In the genomic region with DNA sequence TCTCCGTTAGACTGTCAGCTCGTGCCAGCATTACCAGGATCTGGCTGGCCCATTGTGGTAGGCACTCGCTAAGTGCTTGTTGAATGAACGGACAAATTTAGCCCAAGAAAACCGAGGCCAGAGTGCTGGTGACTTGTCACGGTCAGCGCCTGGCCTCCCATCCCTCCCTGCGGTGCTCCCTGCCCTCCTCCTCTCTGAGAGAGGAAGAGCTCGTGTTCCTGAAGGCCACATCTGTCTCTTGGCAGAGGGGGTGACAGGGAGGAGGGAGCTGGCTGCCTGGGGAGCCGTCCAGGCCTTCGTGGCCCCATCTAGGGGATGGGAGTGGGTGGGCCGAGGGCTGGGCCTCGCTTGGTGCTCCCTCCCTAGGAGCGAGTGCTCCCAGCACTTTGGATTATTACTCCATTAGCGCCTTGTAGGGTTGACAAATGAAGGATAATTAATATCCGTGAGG, we compare ENCODE assay signal across 1 cellular context.
TF ChIP-seq lines count a peak whose summit lies in the region.

No MANE protein-coding gene starts in this region.

TF ChIP-seq in H1, 55 proteins besides CTCF, POLR2A, EP300 and RAD21:
- TF ChIP-seq ASH2L (IDR thresholded peaks at IDR 0.05; ENCODE audit: low read length) (no peak), TAF7 (optimal IDR thresholded peaks at IDR 0.05; ENCODE audit: borderline replicate concordance, low read depth, low read length) (no peak), FOSL1 (IDR thresholded peaks at IDR 0.05; ENCODE audit: insufficient read depth, low read depth, low read length) (no peak), RBBP5 (IDR thresholded peaks at IDR 0.05; ENCODE audit: borderline replicate concordance, low read depth, low read length) (no peak), GTF2F1 (IDR thresholded peaks at IDR 0.05; ENCODE audit: borderline replicate concordance, low read depth, low read length) (no peak), SRF (IDR thresholded peaks at IDR 0.05; ENCODE audit: low read depth, low read length) (no peak), TEAD4 (IDR thresholded peaks at IDR 0.05; ENCODE audit: low read depth, low read length) (no peak), GABPA (IDR thresholded peaks at IDR 0.05; ENCODE audit: borderline replicate concordance, insufficient read depth, low read length) (no peak), SP4 (IDR thresholded peaks at IDR 0.05; ENCODE audit: low read length) (no peak), KDM1A (IDR thresholded peaks at IDR 0.05; ENCODE audit: borderline replicate concordance, low read length) (no peak), CHD1 (IDR thresholded peaks at IDR 0.05; ENCODE audit: low read depth, low read length) (no peak), HDAC2 (IDR thresholded peaks at IDR 0.05; ENCODE audit: borderline replicate concordance in 1 of 2, low read depth in 2 of 2, low read length in 2 of 2) (no peak), SP1 (IDR thresholded peaks at IDR 0.05; ENCODE audit: low read depth, low read length) (no peak), CBX5 (IDR thresholded peaks at IDR 0.05; ENCODE audit: low read depth, low read length) (no peak), CREB1 (IDR thresholded peaks at IDR 0.05) (no peak), SIN3A (conservative IDR thresholded peaks at IDR 0.05 in 1 of 2, IDR thresholded peaks at IDR 0.05 in 1 of 2; ENCODE audit: low read depth in 1 of 2, low read length in 2 of 2) (no peak)
- TF ChIP-seq, protein P1, sequence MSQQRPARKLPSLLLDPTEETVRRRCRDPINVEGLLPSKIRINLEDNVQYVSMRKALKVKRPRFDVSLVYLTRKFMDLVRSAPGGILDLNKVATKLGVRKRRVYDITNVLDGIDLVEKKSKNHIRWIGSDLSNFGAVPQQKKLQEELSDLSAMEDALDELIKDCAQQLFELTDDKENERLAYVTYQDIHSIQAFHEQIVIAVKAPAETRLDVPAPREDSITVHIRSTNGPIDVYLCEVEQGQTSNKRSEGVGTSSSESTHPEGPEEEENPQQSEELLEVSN (IDR thresholded peaks at IDR 0.05), result no peak
- TF ChIP-seq, protein P2, sequence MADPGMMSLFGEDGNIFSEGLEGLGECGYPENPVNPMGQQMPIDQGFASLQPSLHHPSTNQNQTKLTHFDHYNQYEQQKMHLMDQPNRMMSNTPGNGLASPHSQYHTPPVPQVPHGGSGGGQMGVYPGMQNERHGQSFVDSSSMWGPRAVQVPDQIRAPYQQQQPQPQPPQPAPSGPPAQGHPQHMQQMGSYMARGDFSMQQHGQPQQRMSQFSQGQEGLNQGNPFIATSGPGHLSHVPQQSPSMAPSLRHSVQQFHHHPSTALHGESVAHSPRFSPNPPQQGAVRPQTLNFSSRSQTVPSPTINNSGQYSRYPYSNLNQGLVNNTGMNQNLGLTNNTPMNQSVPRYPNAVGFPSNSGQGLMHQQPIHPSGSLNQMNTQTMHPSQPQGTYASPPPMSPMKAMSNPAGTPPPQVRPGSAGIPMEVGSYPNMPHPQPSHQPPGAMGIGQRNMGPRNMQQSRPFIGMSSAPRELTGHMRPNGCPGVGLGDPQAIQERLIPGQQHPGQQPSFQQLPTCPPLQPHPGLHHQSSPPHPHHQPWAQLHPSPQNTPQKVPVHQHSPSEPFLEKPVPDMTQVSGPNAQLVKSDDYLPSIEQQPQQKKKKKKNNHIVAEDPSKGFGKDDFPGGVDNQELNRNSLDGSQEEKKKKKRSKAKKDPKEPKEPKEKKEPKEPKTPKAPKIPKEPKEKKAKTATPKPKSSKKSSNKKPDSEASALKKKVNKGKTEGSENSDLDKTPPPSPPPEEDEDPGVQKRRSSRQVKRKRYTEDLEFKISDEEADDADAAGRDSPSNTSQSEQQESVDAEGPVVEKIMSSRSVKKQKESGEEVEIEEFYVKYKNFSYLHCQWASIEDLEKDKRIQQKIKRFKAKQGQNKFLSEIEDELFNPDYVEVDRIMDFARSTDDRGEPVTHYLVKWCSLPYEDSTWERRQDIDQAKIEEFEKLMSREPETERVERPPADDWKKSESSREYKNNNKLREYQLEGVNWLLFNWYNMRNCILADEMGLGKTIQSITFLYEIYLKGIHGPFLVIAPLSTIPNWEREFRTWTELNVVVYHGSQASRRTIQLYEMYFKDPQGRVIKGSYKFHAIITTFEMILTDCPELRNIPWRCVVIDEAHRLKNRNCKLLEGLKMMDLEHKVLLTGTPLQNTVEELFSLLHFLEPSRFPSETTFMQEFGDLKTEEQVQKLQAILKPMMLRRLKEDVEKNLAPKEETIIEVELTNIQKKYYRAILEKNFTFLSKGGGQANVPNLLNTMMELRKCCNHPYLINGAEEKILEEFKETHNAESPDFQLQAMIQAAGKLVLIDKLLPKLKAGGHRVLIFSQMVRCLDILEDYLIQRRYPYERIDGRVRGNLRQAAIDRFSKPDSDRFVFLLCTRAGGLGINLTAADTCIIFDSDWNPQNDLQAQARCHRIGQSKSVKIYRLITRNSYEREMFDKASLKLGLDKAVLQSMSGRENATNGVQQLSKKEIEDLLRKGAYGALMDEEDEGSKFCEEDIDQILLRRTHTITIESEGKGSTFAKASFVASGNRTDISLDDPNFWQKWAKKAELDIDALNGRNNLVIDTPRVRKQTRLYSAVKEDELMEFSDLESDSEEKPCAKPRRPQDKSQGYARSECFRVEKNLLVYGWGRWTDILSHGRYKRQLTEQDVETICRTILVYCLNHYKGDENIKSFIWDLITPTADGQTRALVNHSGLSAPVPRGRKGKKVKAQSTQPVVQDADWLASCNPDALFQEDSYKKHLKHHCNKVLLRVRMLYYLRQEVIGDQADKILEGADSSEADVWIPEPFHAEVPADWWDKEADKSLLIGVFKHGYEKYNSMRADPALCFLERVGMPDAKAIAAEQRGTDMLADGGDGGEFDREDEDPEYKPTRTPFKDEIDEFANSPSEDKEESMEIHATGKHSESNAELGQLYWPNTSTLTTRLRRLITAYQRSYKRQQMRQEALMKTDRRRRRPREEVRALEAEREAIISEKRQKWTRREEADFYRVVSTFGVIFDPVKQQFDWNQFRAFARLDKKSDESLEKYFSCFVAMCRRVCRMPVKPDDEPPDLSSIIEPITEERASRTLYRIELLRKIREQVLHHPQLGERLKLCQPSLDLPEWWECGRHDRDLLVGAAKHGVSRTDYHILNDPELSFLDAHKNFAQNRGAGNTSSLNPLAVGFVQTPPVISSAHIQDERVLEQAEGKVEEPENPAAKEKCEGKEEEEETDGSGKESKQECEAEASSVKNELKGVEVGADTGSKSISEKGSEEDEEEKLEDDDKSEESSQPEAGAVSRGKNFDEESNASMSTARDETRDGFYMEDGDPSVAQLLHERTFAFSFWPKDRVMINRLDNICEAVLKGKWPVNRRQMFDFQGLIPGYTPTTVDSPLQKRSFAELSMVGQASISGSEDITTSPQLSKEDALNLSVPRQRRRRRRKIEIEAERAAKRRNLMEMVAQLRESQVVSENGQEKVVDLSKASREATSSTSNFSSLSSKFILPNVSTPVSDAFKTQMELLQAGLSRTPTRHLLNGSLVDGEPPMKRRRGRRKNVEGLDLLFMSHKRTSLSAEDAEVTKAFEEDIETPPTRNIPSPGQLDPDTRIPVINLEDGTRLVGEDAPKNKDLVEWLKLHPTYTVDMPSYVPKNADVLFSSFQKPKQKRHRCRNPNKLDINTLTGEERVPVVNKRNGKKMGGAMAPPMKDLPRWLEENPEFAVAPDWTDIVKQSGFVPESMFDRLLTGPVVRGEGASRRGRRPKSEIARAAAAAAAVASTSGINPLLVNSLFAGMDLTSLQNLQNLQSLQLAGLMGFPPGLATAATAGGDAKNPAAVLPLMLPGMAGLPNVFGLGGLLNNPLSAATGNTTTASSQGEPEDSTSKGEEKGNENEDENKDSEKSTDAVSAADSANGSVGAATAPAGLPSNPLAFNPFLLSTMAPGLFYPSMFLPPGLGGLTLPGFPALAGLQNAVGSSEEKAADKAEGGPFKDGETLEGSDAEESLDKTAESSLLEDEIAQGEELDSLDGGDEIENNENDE (IDR thresholded peaks at IDR 0.05; ENCODE audit: insufficient replicate concordance, low read length), result no peak
- TF ChIP-seq, protein P3, sequence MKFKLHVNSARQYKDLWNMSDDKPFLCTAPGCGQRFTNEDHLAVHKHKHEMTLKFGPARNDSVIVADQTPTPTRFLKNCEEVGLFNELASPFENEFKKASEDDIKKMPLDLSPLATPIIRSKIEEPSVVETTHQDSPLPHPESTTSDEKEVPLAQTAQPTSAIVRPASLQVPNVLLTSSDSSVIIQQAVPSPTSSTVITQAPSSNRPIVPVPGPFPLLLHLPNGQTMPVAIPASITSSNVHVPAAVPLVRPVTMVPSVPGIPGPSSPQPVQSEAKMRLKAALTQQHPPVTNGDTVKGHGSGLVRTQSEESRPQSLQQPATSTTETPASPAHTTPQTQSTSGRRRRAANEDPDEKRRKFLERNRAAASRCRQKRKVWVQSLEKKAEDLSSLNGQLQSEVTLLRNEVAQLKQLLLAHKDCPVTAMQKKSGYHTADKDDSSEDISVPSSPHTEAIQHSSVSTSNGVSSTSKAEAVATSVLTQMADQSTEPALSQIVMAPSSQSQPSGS (IDR thresholded peaks at IDR 0.05; ENCODE audit: low read length), result no peak
